1 cellular context compared by ENCODE assay signal in genomic region chr6:15290962-15291704, GRCh38.
TF ChIP-seq lines count a peak whose summit lies in the region.

No MANE protein-coding gene starts in this region.

TF ChIP-seq in WTC11, 78 proteins besides CTCF, POLR2A, EP300 and RAD21 (continued from another document):
- no peak for TF ChIP-seq PRDM15 (CRISPR knock-in tag; IDR thresholded peaks at IDR 0.05)
- no peak for TF ChIP-seq KAT7 (CRISPR knock-in tag; IDR thresholded peaks at IDR 0.05; ENCODE audit: borderline replicate concordance)
- TF ChIP-seq ZMAT4 (CRISPR knock-in tag; IDR thresholded peaks at IDR 0.05), result no peak
- TF ChIP-seq NFATC4 (CRISPR knock-in tag; IDR thresholded peaks at IDR 0.05), result no peak
- no peak for TF ChIP-seq NFE2L1 (CRISPR knock-in tag; IDR thresholded peaks at IDR 0.05)
- TF ChIP-seq ZNF121 (CRISPR knock-in tag; IDR thresholded peaks at IDR 0.05), result no peak; the same call in 1 of the 2 replicates
- TF ChIP-seq HMGXB4 (CRISPR knock-in tag; IDR thresholded peaks at IDR 0.05), result no peak
- TF ChIP-seq ETV6 (CRISPR knock-in tag; IDR thresholded peaks at IDR 0.05), result no peak
- no peak for TF ChIP-seq AR (CRISPR knock-in tag; IDR thresholded peaks at IDR 0.05)
